ENCODE assay signal across 8 cellular contexts in genomic region chr6:125038925-125039324, GRCh38.
"Had no signal": no experiment of that assay in that cellular context is flagged by ENCODE, and none has a peak within 500 bp of the region (broad histone marks: within the 10 kb centered on the region; RNA-seq: fewer than 3 reads in every experiment).

No MANE protein-coding gene starts in this region.

- H3K27ac ChIP-seq: HL-60, KMS-11 had no signal

- FAIRE-seq: HepG2 had no signal

- H3K9ac ChIP-seq: KMS-11 had no signal

- ATAC-seq: HepG2 had no signal

- DNase-seq: IMR-90, Karpas-422, Kasumi-1, KBM-7, KG1 had no signal

- H3K4me2 ChIP-seq: KMS-11 had no signal
